In the genomic region with DNA sequence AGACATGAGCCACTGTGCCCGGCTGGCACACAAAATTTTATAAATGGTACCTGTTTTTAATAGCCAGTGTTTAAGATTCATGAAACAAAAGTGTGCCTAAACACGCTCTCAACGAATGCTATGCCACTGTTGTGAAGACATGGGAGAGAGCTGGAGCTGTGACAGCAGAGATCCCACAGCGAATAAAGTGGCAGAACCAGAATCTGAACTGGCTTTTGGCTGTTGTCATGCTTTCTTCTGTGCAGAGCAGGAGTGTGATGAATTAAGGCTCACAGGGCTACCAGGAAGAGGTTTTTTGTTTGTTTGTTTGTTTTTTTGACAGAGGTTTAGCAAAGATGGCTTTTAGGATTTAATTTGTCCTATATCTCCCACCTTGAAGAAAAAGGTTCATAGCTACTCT, we compare ENCODE assay signal across 14 cellular contexts. TPM values are rescaled to one million over a fixed set of nuclear protein-coding genes. Genes with fewer than 3 reads are reported as not detected.
DNase-seq lines count a peak whose midpoint lies in the region; ATAC-seq and TF ChIP-seq lines count a peak whose summit lies in the region.
"Had no signal": no experiment of that assay in that cellular context is flagged by ENCODE, and none has a peak within 500 bp of the region (broad histone marks: within the 10 kb centered on the region; RNA-seq: fewer than 3 reads in every experiment).

No MANE protein-coding gene starts in this region.

- 93% methylated on average over 4 of the region's 4 CpGs for WGBS in sigmoid colon, 2 donors

- TF ChIP-seq EP300 in sigmoid colon (IDR thresholded peaks at IDR 0.05) = no peak

- intact Hi-C loops in left cardiac atrium (cut with DNase I) = loop anchor here in 1 of 2 donors (5.0 kb wide), 1 partner anchor 111 kb away; no protein-coding TSS in a partner anchor
- intact Hi-C loops in sigmoid colon (cut with DNase I) = no loop called here

- CTCF ChIA-PET in HEK293 (lab: Yijun Ruan, JAX) = interaction anchor here (1.4 kb wide), 1 partner anchor 11 kb away, joined by 3 read pairs; no protein-coding TSS in a partner anchor

- TF ChIP-seq CTCF in HEK293 (tag by site-specific recombination; IDR thresholded peaks at IDR 0.05) (no peak), VCaP (conservative IDR thresholded peaks at IDR 0.05) (no peak), sigmoid colon (IDR thresholded peaks at IDR 0.05) (no peak)

- H3K9me3 ChIP-seq in HEK293 (ENCODE audit: control insufficient read depth, insufficient read depth, low read depth, low read length) (no peaks in the 10 kb centered on the region), skeletal muscle satellite cell (replicated peaks; ENCODE audit: low read length) (peaks cover 7% of the 10 kb centered on the region), sigmoid colon (no peaks in the 10 kb centered on the region)
- H3K9me3 ChIP-seq: Peyer's patch had no signal

- H3K27ac ChIP-seq in HEK293 (ENCODE audit: extremely low read depth, low read depth, low read length) (no peak overlapping the region), VCaP (0 out of 2 replicates have a peak overlapping the region, but pooled peaks have one; percentile 9), sigmoid colon (no peak overlapping the region)
- H3K27ac ChIP-seq: BLaER1, Peyer's patch had no signal

- no peaks in the 10 kb centered on the region for H3K27me3 ChIP-seq in skeletal muscle satellite cell (ENCODE audit: control insufficient read depth, insufficient read depth, low read length)
- no peaks in the 10 kb centered on the region for H3K27me3 ChIP-seq in sigmoid colon
- H3K27me3 ChIP-seq: BLaER1, Peyer's patch had no signal

- H3K4me3 ChIP-seq in HEK293 (ENCODE audit: low read depth, low read length) (no peak overlapping the region), skeletal muscle satellite cell (ENCODE audit: low read length) (no peak overlapping the region), sigmoid colon (no peak overlapping the region)
- H3K4me3 ChIP-seq: BLaER1, GM23338, Peyer's patch had no signal

- POLR2A ChIA-PET in HEK293 (lab: Yijun Ruan, JAX) = interaction anchor here (1.1 kb wide), 1 partner anchor 10 kb away, joined by 4 read pairs; no protein-coding TSS in a partner anchor

- H3K9ac ChIP-seq in skeletal muscle satellite cell (ENCODE audit: low read depth, low read length) = peak overlapping the region; percentile 82
- H3K9ac ChIP-seq: BLaER1 had no signal

- ATAC-seq in esophagus mucosa = peak; percentile 76
- ATAC-seq in left cardiac atrium = no peak
- ATAC-seq in GM21447 (IDR thresholded peaks at IDR 0.05; ENCODE audit: unreplicated experiment) = no peak
- ATAC-seq: GM23338 had no signal

- H3K4me1 ChIP-seq in HEK293 (ENCODE audit: control insufficient read depth, insufficient read depth, low read length) (0 out of 2 replicates have a peak, but pooled peaks cover 6% of the 10 kb centered on the region), skeletal muscle satellite cell (ENCODE audit: control insufficient read depth, insufficient read depth, low read length) (peaks cover 40% of the 10 kb centered on the region), sigmoid colon (peaks cover 0 to 33% (median 23%) of the 10 kb centered on the region in 4 donors)

- DNase-seq in left cardiac atrium (no peak), sigmoid colon (no peak), DMS 273 (lab: John Stamatoyannopoulos, UW; ENCODE audit: unreplicated experiment) (no peak)
- DNase-seq: NCI-H1417, NCI-H2029 treated with DMSO at 0.1 percent for 48 hours, NCI-H510A treated with DMSO at 0.1 percent for 48 hours, Peyer's patch had no signal

- H3K36me3 ChIP-seq in HEK293 (ENCODE audit: control insufficient read depth in 2 of 2, insufficient read depth in 1 of 2, low read length in 2 of 2) (no peaks in the 10 kb centered on the region), skeletal muscle satellite cell (ENCODE audit: insufficient read depth, low read length) (no peaks in the 10 kb centered on the region), sigmoid colon (no peaks in the 10 kb centered on the region)
- H3K36me3 ChIP-seq: Peyer's patch had no signal

- H3K4me2 ChIP-seq in skeletal muscle satellite cell (ENCODE audit: low read length) = no peak overlapping the region
- H3K4me2 ChIP-seq: BLaER1, GM23338 had no signal

- TF ChIP-seq POLR2A in sigmoid colon (IDR thresholded peaks at IDR 0.05) = no peak

TF ChIP-seq in HEK293, 187 proteins besides CTCF, POLR2A, EP300 and RAD21:
- no peak for TF ChIP-seq ZNF544 (tag by site-specific recombination; IDR thresholded peaks at IDR 0.05)
- TF ChIP-seq ZBTB17 (tag by site-specific recombination; IDR thresholded peaks at IDR 0.05) = no peak
- peak; percentile 62; the same call in 1 of the 2 replicates for TF ChIP-seq ZNF600 (tag by site-specific recombination; IDR thresholded peaks at IDR 0.05)
- TF ChIP-seq, protein P1, sequence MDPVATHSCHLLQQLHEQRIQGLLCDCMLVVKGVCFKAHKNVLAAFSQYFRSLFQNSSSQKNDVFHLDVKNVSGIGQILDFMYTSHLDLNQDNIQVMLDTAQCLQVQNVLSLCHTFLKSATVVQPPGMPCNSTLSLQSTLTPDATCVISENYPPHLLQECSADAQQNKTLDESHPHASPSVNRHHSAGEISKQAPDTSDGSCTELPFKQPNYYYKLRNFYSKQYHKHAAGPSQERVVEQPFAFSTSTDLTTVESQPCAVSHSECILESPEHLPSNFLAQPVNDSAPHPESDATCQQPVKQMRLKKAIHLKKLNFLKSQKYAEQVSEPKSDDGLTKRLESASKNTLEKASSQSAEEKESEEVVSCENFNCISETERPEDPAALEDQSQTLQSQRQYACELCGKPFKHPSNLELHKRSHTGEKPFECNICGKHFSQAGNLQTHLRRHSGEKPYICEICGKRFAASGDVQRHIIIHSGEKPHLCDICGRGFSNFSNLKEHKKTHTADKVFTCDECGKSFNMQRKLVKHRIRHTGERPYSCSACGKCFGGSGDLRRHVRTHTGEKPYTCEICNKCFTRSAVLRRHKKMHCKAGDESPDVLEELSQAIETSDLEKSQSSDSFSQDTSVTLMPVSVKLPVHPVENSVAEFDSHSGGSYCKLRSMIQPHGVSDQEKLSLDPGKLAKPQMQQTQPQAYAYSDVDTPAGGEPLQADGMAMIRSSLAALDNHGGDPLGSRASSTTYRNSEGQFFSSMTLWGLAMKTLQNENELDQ (tag by site-specific recombination; IDR thresholded peaks at IDR 0.05; ENCODE audit: low read depth) = no peak
- TF ChIP-seq ZNF654 (tag by site-specific recombination; IDR thresholded peaks at IDR 0.05; ENCODE audit: low read depth) = no peak
- TF ChIP-seq ZNF660 (tag by site-specific recombination; IDR thresholded peaks at IDR 0.05) = no peak
- TF ChIP-seq, protein P2, sequence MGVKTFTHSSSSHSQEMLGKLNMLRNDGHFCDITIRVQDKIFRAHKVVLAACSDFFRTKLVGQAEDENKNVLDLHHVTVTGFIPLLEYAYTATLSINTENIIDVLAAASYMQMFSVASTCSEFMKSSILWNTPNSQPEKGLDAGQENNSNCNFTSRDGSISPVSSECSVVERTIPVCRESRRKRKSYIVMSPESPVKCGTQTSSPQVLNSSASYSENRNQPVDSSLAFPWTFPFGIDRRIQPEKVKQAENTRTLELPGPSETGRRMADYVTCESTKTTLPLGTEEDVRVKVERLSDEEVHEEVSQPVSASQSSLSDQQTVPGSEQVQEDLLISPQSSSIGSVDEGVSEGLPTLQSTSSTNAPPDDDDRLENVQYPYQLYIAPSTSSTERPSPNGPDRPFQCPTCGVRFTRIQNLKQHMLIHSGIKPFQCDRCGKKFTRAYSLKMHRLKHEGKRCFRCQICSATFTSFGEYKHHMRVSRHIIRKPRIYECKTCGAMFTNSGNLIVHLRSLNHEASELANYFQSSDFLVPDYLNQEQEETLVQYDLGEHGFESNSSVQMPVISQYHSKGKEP (tag by site-specific recombination; IDR thresholded peaks at IDR 0.05) = no peak

RNA-seq across cellular contexts. Expression of a gene that starts 14.5 kb away (rescaled TPM):
- total RNA-seq in esophagus mucosa (9.2 TPM), left cardiac atrium (10 to 100 TPM; 37.6 to 46.9 TPM), sigmoid colon (10 to 100 TPM; 62.7 to 76.3 (median 73.7) TPM)
- 41.3 and 52.2 TPM in 2 replicates for total RNA-seq in skeletal muscle satellite cell (2012; rRNA removed)
- 1 to 10 TPM in 2 of 3 donors, under 1 TPM in 1; 0.69 to 8.7 (median 1.2) TPM for polyA plus RNA-seq in sigmoid colon
